8 cellular contexts compared by ENCODE assay signal in the genomic region with DNA sequence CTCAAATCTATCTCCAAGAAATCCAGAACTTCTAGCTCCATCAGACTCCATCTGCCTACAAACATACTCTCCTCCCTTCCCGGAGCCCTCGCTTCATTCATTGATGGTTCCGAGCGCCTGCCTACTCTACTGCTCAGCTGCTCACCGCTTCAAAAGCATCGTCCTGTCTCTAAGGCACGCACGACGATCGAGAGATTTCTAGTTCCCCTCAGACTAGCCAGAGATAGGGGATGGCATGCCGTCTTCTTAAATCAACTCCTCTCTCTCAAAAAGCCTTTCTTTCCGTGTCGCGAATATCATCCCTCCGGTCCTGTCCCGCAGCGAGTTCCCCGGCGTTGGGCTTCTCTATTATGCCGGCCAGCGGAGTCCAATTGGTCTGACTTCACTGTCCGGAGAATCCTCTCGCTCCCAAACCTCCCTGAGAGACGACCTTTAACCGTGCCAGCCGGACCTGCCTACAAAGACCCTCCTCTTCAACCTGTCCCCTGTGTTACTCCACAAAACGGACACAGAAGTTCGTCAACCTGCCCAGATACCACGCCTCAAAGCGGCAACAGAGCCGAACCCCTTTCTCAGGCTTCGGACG. TPM values are rescaled to one million over a fixed set of nuclear protein-coding genes. Genes with fewer than 3 reads are reported as not detected.
DNase-seq lines count a peak whose midpoint lies in the region; ATAC-seq, FAIRE-seq and TF ChIP-seq lines count a peak whose summit lies in the region.

No MANE protein-coding gene starts in this region.

- no peaks in the 10 kb centered on the region for H3K9me3 Mint-ChIP-seq in CD4-positive, alpha-beta T cell
- H3K9me3 Mint-ChIP-seq in activated CD4-positive, alpha-beta memory T cell treated with anti-CD3 and anti-CD28 coated beads for 36 hours, result no peaks in the 10 kb centered on the region

- H3K36me3 Mint-ChIP-seq in CD4-positive, alpha-beta T cell (ENCODE audit: low read depth), result peaks cover 89% of the 10 kb centered on the region
- H3K36me3 Mint-ChIP-seq in activated CD4-positive, alpha-beta memory T cell treated with anti-CD3 and anti-CD28 coated beads for 36 hours, result peaks cover 53% of the 10 kb centered on the region

- peaks cover 0 to 30% (median under 1%) of the 10 kb centered on the region in 3 donors for H3K36me3 ChIP-seq in pancreas

- no peaks in the 10 kb centered on the region for H3K9me3 ChIP-seq in CD4-positive, alpha-beta T cell (ENCODE audit: control insufficient read depth, low read length)
- H3K9me3 ChIP-seq in pancreas, result no peaks in the 10 kb centered on the region

- H3K27ac ChIP-seq in CD4-positive, alpha-beta T cell (ENCODE audit: low read depth, low read length), result peak overlapping the region; percentile 83
- H3K27ac ChIP-seq in pancreas, result peak overlapping the region; percentile 12 to 76 (median 42)

- POLR2A ChIA-PET in CD4-positive, alpha-beta T cell (lab: Charles Lee), result interaction anchor here (0.6 to 5.8 kb wide), 42 partner anchors 12 to 1512 kb away, joined by 3 to 127 read pairs (median 6); a partner anchor contains a TSS
- POLR2A ChIA-PET in activated CD4-positive, alpha-beta memory T cell treated with anti-CD3 and anti-CD28 coated beads for 36 hours (lab: Charles Lee), result interaction anchor here (1.0 to 3.3 kb wide), 16 partner anchors 13 to 268 kb away, joined by 3 to 33 read pairs (median 6); a partner anchor contains a TSS

- intact Hi-C loops in CD4-positive, alpha-beta T cell (cut with DNase I, micrococcal nuclease), result loop anchor here in 1 of 2 experiments (1.0 kb wide), 1 partner anchor 22 kb away; no protein-coding TSS in a partner anchor
- intact Hi-C loops in activated CD4-positive, alpha-beta memory T cell treated with anti-CD3 and anti-CD28 coated beads for 36 hours (cut with micrococcal nuclease), result loop anchor here (1.0 to 2.0 kb wide), 2 partner anchors 13 to 16 kb away; no protein-coding TSS in a partner anchor
- intact Hi-C loops in pancreas (cut with DNase I), result loop anchor here in 1 of 3 donors (2.0 kb wide), 1 partner anchor 16 kb away; no protein-coding TSS in a partner anchor

- H3K27me3 Mint-ChIP-seq in CD4-positive, alpha-beta T cell, result no peaks in the 10 kb centered on the region
- no peaks in the 10 kb centered on the region for H3K27me3 Mint-ChIP-seq in activated CD4-positive, alpha-beta memory T cell treated with anti-CD3 and anti-CD28 coated beads for 36 hours

- peak overlapping the region; percentile 93 for H3K4me3 Mint-ChIP-seq in CD4-positive, alpha-beta T cell
- H3K4me3 Mint-ChIP-seq in activated CD4-positive, alpha-beta memory T cell treated with anti-CD3 and anti-CD28 coated beads for 36 hours, result peak overlapping the region; percentile 93

- 0% methylated on average over 33 of the region's 33 CpGs for whole genome bisulfite sequencing in pancreas, 2 donors

- ATAC-seq in CD4-positive, alpha-beta T cell (ENCODE audit: poor library complexity), result no peak
- ATAC-seq in HG03039 (IDR thresholded peaks at IDR 0.05; ENCODE audit: unreplicated experiment) (peak; percentile 3), pancreas (peak in 3 of 4 donors; percentile 0 to 6 (median 2)), GM19467 (IDR thresholded peaks at IDR 0.05; ENCODE audit: unreplicated experiment) (no peak)

- H3K4me1 Mint-ChIP-seq in CD4-positive, alpha-beta T cell (ENCODE audit: low read depth), result peaks cover 55% of the 10 kb centered on the region
- H3K4me1 Mint-ChIP-seq in activated CD4-positive, alpha-beta memory T cell treated with anti-CD3 and anti-CD28 coated beads for 36 hours (ENCODE audit: low read depth), result peaks cover 56% of the 10 kb centered on the region

- no peak for DNase-seq in CD4-positive, alpha-beta T cell
- DNase-seq in activated CD4-positive, alpha-beta memory T cell treated with anti-CD3 and anti-CD28 coated beads for 36 hours, result peak; percentile 40
- DNase-seq in fibroblast of villous mesenchyme (ENCODE audit: low read depth) (peak; percentile 31), pancreas (peak in 1 of 6 donors; percentile 51), KG1 (lab: John Stamatoyannopoulos, UW) (no peak), NCI-H226 (no peak)

- peak overlapping the region; percentile 89 for H3K4me3 ChIP-seq in fibroblast of villous mesenchyme (ENCODE audit: low read depth, low read length)
- H3K4me3 ChIP-seq in pancreas, result peak overlapping the region; percentile 57 to 78 (median 66)

- H3K27ac Mint-ChIP-seq in CD4-positive, alpha-beta T cell, result peak overlapping the region; percentile 89
- peak overlapping the region; percentile 96 for H3K27ac Mint-ChIP-seq in activated CD4-positive, alpha-beta memory T cell treated with anti-CD3 and anti-CD28 coated beads for 36 hours

- H3K4me1 ChIP-seq in pancreas, result peaks cover 6 to 13% (median 13%) of the 10 kb centered on the region in 3 donors

- no peak for TF ChIP-seq CTCF in CD4-positive, alpha-beta T cell (IDR thresholded peaks at IDR 0.05)
- no peak for TF ChIP-seq CTCF in fibroblast of villous mesenchyme (IDR thresholded peaks at IDR 0.05; ENCODE audit: insufficient read depth, low read depth, low read length)
- TF ChIP-seq CTCF in pancreas (IDR thresholded peaks at IDR 0.05), result no peak

- no peaks in the 10 kb centered on the region for H3K27me3 ChIP-seq in CD4-positive, alpha-beta T cell (ENCODE audit: control insufficient read depth, insufficient read depth, low read length)
- H3K27me3 ChIP-seq in pancreas, result no peaks in the 10 kb centered on the region

- CTCF ChIA-PET in CD4-positive, alpha-beta T cell (lab: Charles Lee), result interaction anchor here (1.3 to 3.0 kb wide), 7 partner anchors 12 to 214 kb away, joined by 3 to 14 read pairs (median 9); a partner anchor contains a TSS
- CTCF ChIA-PET in activated CD4-positive, alpha-beta memory T cell treated with anti-CD3 and anti-CD28 coated beads for 36 hours (lab: Charles Lee), result interaction anchor here (0.6 to 4.4 kb wide), 16 partner anchors 13 to 235 kb away, joined by 3 to 30 read pairs (median 4); a partner anchor contains a TSS

- no peak for FAIRE-seq in pancreas (lab: Jason Lieb, UNC)

RNA-seq across cellular contexts. Expression of a gene that starts 0.6 kb away (rescaled TPM):
- total RNA-seq in CD4-positive, alpha-beta T cell, result 1,000 to 10,000 TPM; 2,181 to 2,269 TPM
- 1,000 to 10,000 TPM; 1,956 to 1,989 TPM for total RNA-seq in activated CD4-positive, alpha-beta memory T cell treated with anti-CD3 and anti-CD28 coated beads for 36 hours
- total RNA-seq in fibroblast of villous mesenchyme (876 and 1,014 TPM in 2 replicates), pancreas (1,000 to 10,000 TPM in 4 of 6 donors, 100 to 1,000 TPM in 2; 723 to 1,171 (median 1,053) TPM)
- 100 to 1,000 TPM; 630 to 745 TPM for polyA plus RNA-seq in pancreas

RNA-seq across cellular contexts. Expression of a gene that starts 18.2 kb away (rescaled TPM):
- total RNA-seq in CD4-positive, alpha-beta T cell, result 10 to 100 TPM; 25.5 to 26.2 TPM
- 10 to 100 TPM; 32.7 to 34.2 TPM for total RNA-seq in activated CD4-positive, alpha-beta memory T cell treated with anti-CD3 and anti-CD28 coated beads for 36 hours
- total RNA-seq in fibroblast of villous mesenchyme (4.3 and 5.2 TPM in 2 replicates), pancreas (10 to 100 TPM; 12.0 to 20.3 (median 14.6) TPM)
- 10 to 100 TPM; 24.6 to 33.4 TPM for polyA plus RNA-seq in pancreas

RNA-seq across cellular contexts. Expression of a gene that starts 26.5 kb away (rescaled TPM):
- 100 to 1,000 TPM; 320 to 332 TPM for total RNA-seq in CD4-positive, alpha-beta T cell
- 10 to 100 TPM; 83.7 to 85.2 TPM for total RNA-seq in activated CD4-positive, alpha-beta memory T cell treated with anti-CD3 and anti-CD28 coated beads for 36 hours
- total RNA-seq in fibroblast of villous mesenchyme, result 474 and 514 TPM in 2 replicates
- 100 to 1,000 TPM in 1 of 6 donors, 10 to 100 TPM in 5; 53.2 to 163 (median 77.2) TPM for total RNA-seq in pancreas
- polyA plus RNA-seq in pancreas, result 10 to 100 TPM; 18.7 to 32.5 TPM

RNA-seq across cellular contexts. Expression of a gene that starts 28.6 kb away (rescaled TPM):
- 100 to 1,000 TPM; 167 to 172 TPM for total RNA-seq in CD4-positive, alpha-beta T cell
- total RNA-seq in activated CD4-positive, alpha-beta memory T cell treated with anti-CD3 and anti-CD28 coated beads for 36 hours, result 100 to 1,000 TPM; 166 to 167 TPM
- 145 and 197 TPM in 2 replicates for total RNA-seq in fibroblast of villous mesenchyme
- total RNA-seq in pancreas, result 10 to 100 TPM; 14.7 to 35.6 (median 23.0) TPM
- polyA plus RNA-seq in pancreas, result 10 to 100 TPM; 28.7 to 42.3 TPM

RNA-seq across cellular contexts. Expression of a gene that starts 39.5 kb away (rescaled TPM):
- 100 to 1,000 TPM; 142 to 144 TPM for total RNA-seq in CD4-positive, alpha-beta T cell
- total RNA-seq in activated CD4-positive, alpha-beta memory T cell treated with anti-CD3 and anti-CD28 coated beads for 36 hours, result 100 to 1,000 TPM; 113 to 116 TPM
- total RNA-seq in fibroblast of villous mesenchyme (15.5 and 21.6 TPM in 2 replicates), pancreas (10 to 100 TPM; 22.0 to 34.1 (median 23.4) TPM)
- polyA plus RNA-seq in pancreas, result 10 to 100 TPM; 70.7 to 86.4 TPM

Comparison
In these comparisons a context has a peak if more than half of its experiments do, and no peak if none do; other contexts are left out.
1. ATAC-seq: peak in HG03039 (single experiment) and pancreas (3 of 4); none in CD4-positive, alpha-beta T cell (single experiment) and GM19467 (single experiment).
2. DNase-seq: peak in activated CD4-positive, alpha-beta memory T cell treated with anti-CD3 and anti-CD28 coated beads for 36 hours (single experiment) and fibroblast of villous mesenchyme (single experiment); none in CD4-positive, alpha-beta T cell (0 of 10), KG1 (single experiment) and NCI-H226 (single experiment).